In genomic region chr20:34525709-34526416, GRCh38 we compare ENCODE assay signal across 10 cellular contexts. TPM values are rescaled to one million over a fixed set of nuclear protein-coding genes. Genes with fewer than 3 reads are reported as not detected.
A peak's percentile ranks its signal among the peaks of the same experiment; 100 is the strongest.
DNase-seq lines count a peak whose midpoint lies in the region; ATAC-seq and TF ChIP-seq lines count a peak whose summit lies in the region.
"Had no signal": no experiment of that assay in that cellular context is flagged by ENCODE, and none has a peak within 500 bp of the region (broad histone marks: within the 10 kb centered on the region; RNA-seq: fewer than 3 reads in every experiment).

No MANE protein-coding gene starts in this region.

- no peaks in the 10 kb centered on the region for H3K27me3 ChIP-seq in SJSA1 (replicated peaks)
- H3K27me3 ChIP-seq: neutrophil had no signal

- no peaks in the 10 kb centered on the region for H3K9me3 ChIP-seq in SJSA1 (replicated peaks)
- H3K9me3 ChIP-seq: neutrophil had no signal

- no peaks in the 10 kb centered on the region for H3K9me3 Mint-ChIP-seq in neural crest cell
- H3K9me3 Mint-ChIP-seq in natural killer cell treated with Interleukin-12 subunit alpha and Interleukin-12 subunit beta and Interleukin-15 and Interleukin-18, amount 100 ng/mL, for 72 hours, result no peaks in the 10 kb centered on the region
- H3K9me3 Mint-ChIP-seq: IgD-negative memory B cell had no signal

- ATAC-seq in activated CD4-positive, CD25-positive, alpha-beta regulatory T cell treated with anti-CD3 and anti-CD28 coated beads, Interleukin-2, amount 50 U/mL, for 24 hours, result no peak
- no peak for ATAC-seq in GM19397 (IDR thresholded peaks at IDR 0.05; ENCODE audit: unreplicated experiment)
- ATAC-seq in natural killer cell treated with Interleukin-12 subunit alpha and Interleukin-12 subunit beta and Interleukin-15 and Interleukin-18, amount 100 ng/mL, for 72 hours, result no peak

- peak overlapping the region; percentile 45 for H3K27ac Mint-ChIP-seq in neural crest cell (ENCODE audit: unreplicated experiment)
- no peak overlapping the region for H3K27ac Mint-ChIP-seq in natural killer cell treated with Interleukin-12 subunit alpha and Interleukin-12 subunit beta and Interleukin-15 and Interleukin-18, amount 100 ng/mL, for 72 hours

- peak overlapping the region; percentile 57 for H3K27ac ChIP-seq in SJSA1
- H3K27ac ChIP-seq: neutrophil had no signal

- H3K36me3 Mint-ChIP-seq in neural crest cell (ENCODE audit: low read depth), result peaks cover 3% of the 10 kb centered on the region
- no peaks in the 10 kb centered on the region for H3K36me3 Mint-ChIP-seq in natural killer cell treated with Interleukin-12 subunit alpha and Interleukin-12 subunit beta and Interleukin-15 and Interleukin-18, amount 100 ng/mL, for 72 hours

- peak overlapping the region; percentile 6 for H3K4me3 Mint-ChIP-seq in neural crest cell
- H3K4me3 Mint-ChIP-seq in natural killer cell treated with Interleukin-12 subunit alpha and Interleukin-12 subunit beta and Interleukin-15 and Interleukin-18, amount 100 ng/mL, for 72 hours, result no peak overlapping the region

- H3K27me3 Mint-ChIP-seq in neural crest cell (ENCODE audit: low read depth), result no peaks in the 10 kb centered on the region
- no peaks in the 10 kb centered on the region for H3K27me3 Mint-ChIP-seq in natural killer cell treated with Interleukin-12 subunit alpha and Interleukin-12 subunit beta and Interleukin-15 and Interleukin-18, amount 100 ng/mL, for 72 hours
- H3K27me3 Mint-ChIP-seq: IgD-negative memory B cell had no signal

- H3K4me3 ChIP-seq in SJSA1, result no peak overlapping the region

- TF ChIP-seq CTCF in neural crest cell (conservative IDR thresholded peaks at IDR 0.05), result no peak
- TF ChIP-seq CTCF in GM10266 (IDR thresholded peaks at IDR 0.05; ENCODE audit: control insufficient read depth, insufficient read depth, low read depth, missing control alignments), result no peak

- peaks cover 36% of the 10 kb centered on the region for H3K4me1 Mint-ChIP-seq in neural crest cell
- peaks cover 29 to 45% of the 10 kb centered on the region in 2 donors for H3K4me1 Mint-ChIP-seq in natural killer cell treated with Interleukin-12 subunit alpha and Interleukin-12 subunit beta and Interleukin-15 and Interleukin-18, amount 100 ng/mL, for 72 hours (ENCODE audit: low read depth in 2 of 2)

- DNase-seq in GOT3 (lab: John Stamatoyannopoulos, UW) (peak; percentile 85), SJSA1 (ENCODE audit: low read depth in 1 of 2, low spot score in 2 of 2) (peak; percentile 100), fibroblast of gingiva (ENCODE audit: low read depth) (peak; percentile 97), neural crest cell (ENCODE audit: low read depth, low spot score) (no peak), GM10266 (ENCODE audit: extremely low spot score) (no peak)
- no peak for DNase-seq in natural killer cell treated with Interleukin-12 subunit alpha and Interleukin-12 subunit beta and Interleukin-15 and Interleukin-18, amount 100 ng/mL, for 72 hours (ENCODE audit: low spot score)

- peaks cover 60% of the 10 kb centered on the region for H3K36me3 ChIP-seq in SJSA1

- peaks cover 52% of the 10 kb centered on the region for H3K4me1 ChIP-seq in SJSA1 (replicated peaks)

RNA-seq across cellular contexts. Expression of gene DYNLRB1, which starts 9.6 kb away (rescaled TPM):
- total RNA-seq in SJSA1 (2014; rRNA removed; shearing (Covaris generic)), result 147 and 190 TPM in 2 replicates
- 151 and 165 TPM in 2 replicates for total RNA-seq in neural crest cell
- 100 to 1,000 TPM in 1 of 2 donors, 10 to 100 TPM in 1; 71.4 to 120 TPM for total RNA-seq in natural killer cell treated with Interleukin-12 subunit alpha and Interleukin-12 subunit beta and Interleukin-15 and Interleukin-18, amount 100 ng/mL, for 72 hours

RNA-seq across cellular contexts. Expression of gene MAP1LC3A, which starts 32.7 kb away (rescaled TPM):
- 54.1 and 64.5 TPM in 2 replicates for total RNA-seq in SJSA1 (2014; rRNA removed; shearing (Covaris generic))
- total RNA-seq in neural crest cell, result 17.5 and 17.8 TPM in 2 replicates
- 1 to 10 TPM; 5.3 to 6.4 TPM for total RNA-seq in natural killer cell treated with Interleukin-12 subunit alpha and Interleukin-12 subunit beta and Interleukin-15 and Interleukin-18, amount 100 ng/mL, for 72 hours

Comparison
In these comparisons a context has a peak if more than half of its experiments do, and no peak if none do; other contexts are left out.
1. DNase-seq: peak in GOT3 (single experiment), SJSA1 (2 of 2) and fibroblast of gingiva (single experiment); none in neural crest cell (single experiment), GM10266 (single experiment) and natural killer cell treated with Interleukin-12 subunit alpha and Interleukin-12 subunit beta and Interleukin-15 and Interleukin-18, amount 100 ng/mL, for 72 hours (single experiment).